Comparison of ENCODE assay signal across 10 cellular contexts in the genomic region with DNA sequence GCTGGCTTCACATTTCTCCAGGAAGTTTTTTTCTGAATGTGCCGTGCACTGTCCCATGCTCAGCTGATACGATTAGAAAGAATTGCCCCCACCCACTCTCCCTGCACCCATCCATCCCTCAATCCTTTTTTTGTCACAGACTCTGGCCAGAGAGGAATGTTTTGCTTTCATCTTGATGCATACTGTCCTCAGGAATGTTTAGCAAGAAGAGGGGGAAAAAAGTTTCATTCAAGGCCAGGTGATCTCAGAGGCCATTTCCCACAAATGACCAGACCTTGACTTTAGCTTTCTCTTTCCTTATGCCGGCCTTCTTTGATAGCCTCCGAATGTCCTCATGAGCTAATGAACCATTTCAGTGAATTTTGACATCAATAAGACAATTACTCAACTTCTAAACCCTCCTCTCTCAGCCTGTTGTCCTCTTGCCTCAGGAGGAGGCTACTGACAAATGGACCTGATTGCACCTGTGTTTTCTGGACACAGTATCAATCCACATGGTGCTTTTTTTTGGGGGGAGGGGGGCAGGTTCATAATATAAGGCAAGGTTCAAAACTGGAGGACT.
DNase-seq lines count a peak whose midpoint lies in the region; ATAC-seq, FAIRE-seq and TF ChIP-seq lines count a peak whose summit lies in the region.
"Had no signal": no experiment of that assay in that cellular context is flagged by ENCODE, and none has a peak within 500 bp of the region (broad histone marks: within the 10 kb centered on the region; RNA-seq: fewer than 3 reads in every experiment).

No MANE protein-coding gene starts in this region.

- TF ChIP-seq CTCF in HFFc6 (IDR thresholded peaks at IDR 0.05) = no peak
- no peak for TF ChIP-seq CTCF in D721Med (IDR thresholded peaks at IDR 0.05; ENCODE audit: insufficient read depth, missing control alignments)

- no peaks in the 10 kb centered on the region for H3K9me3 Mint-ChIP-seq in HFFc6
- no peaks in the 10 kb centered on the region for H3K9me3 Mint-ChIP-seq in stimulated activated naive B cell treated with anti-CD40 and anti-IgM and Interleukin-4, amounts not matched to agents 10 μg/mL and 1 μg/mL and 100 μg/mL, for 72 hours
- H3K9me3 Mint-ChIP-seq: activated naive CD4-positive, alpha-beta T cell treated with anti-CD3 and anti-CD28 coated beads for 36 hours had no signal

- peak overlapping the region; percentile 60 for H3K4me3 Mint-ChIP-seq in HFFc6
- H3K4me3 Mint-ChIP-seq in stimulated activated naive B cell treated with anti-CD40 and anti-IgM and Interleukin-4, amounts not matched to agents 10 μg/mL and 1 μg/mL and 100 μg/mL, for 72 hours = no peak overlapping the region
- H3K4me3 Mint-ChIP-seq: activated naive CD4-positive, alpha-beta T cell treated with anti-CD3 and anti-CD28 coated beads for 36 hours had no signal

- H3K4me1 Mint-ChIP-seq in HFFc6 (ENCODE audit: low read depth) = peaks cover 73% of the 10 kb centered on the region
- peaks cover 33 to 52% of the 10 kb centered on the region in 2 donors for H3K4me1 Mint-ChIP-seq in stimulated activated naive B cell treated with anti-CD40 and anti-IgM and Interleukin-4, amounts not matched to agents 10 μg/mL and 1 μg/mL and 100 μg/mL, for 72 hours

- H3K27ac Mint-ChIP-seq in HFFc6 = peak overlapping the region; percentile 48
- H3K27ac Mint-ChIP-seq in stimulated activated naive B cell treated with anti-CD40 and anti-IgM and Interleukin-4, amounts not matched to agents 10 μg/mL and 1 μg/mL and 100 μg/mL, for 72 hours = peak overlapping the region; percentile 51
- H3K27ac Mint-ChIP-seq: activated naive CD4-positive, alpha-beta T cell treated with anti-CD3 and anti-CD28 coated beads for 36 hours had no signal

- no peaks in the 10 kb centered on the region for H3K36me3 ChIP-seq in adipocyte (ENCODE audit: control insufficient read depth, insufficient read depth, low read length, severe bottlenecking)
- H3K36me3 ChIP-seq: gastrocnemius medialis had no signal

- H3K9ac ChIP-seq in adipocyte (ENCODE audit: low read length) = no peak overlapping the region

- no peak overlapping the region for H3K4me3 ChIP-seq in adipocyte (ENCODE audit: low read length)
- H3K4me3 ChIP-seq: gastrocnemius medialis had no signal

- H3K36me3 Mint-ChIP-seq in HFFc6 (ENCODE audit: low read depth) = no peaks in the 10 kb centered on the region
- H3K36me3 Mint-ChIP-seq in stimulated activated naive B cell treated with anti-CD40 and anti-IgM and Interleukin-4, amounts not matched to agents 10 μg/mL and 1 μg/mL and 100 μg/mL, for 72 hours = no peaks in the 10 kb centered on the region

- no peaks in the 10 kb centered on the region for H3K27me3 ChIP-seq in adipocyte (replicated peaks; ENCODE audit: control insufficient read depth, insufficient read depth, low read length)
- H3K27me3 ChIP-seq: gastrocnemius medialis had no signal

- H3K9me3 ChIP-seq in adipocyte (ENCODE audit: control insufficient read depth, low read length) = no peaks in the 10 kb centered on the region
- H3K9me3 ChIP-seq: gastrocnemius medialis had no signal

- H3K27me3 Mint-ChIP-seq in HFFc6 (ENCODE audit: insufficient read depth) = peaks cover 2% of the 10 kb centered on the region; the same call in 1 of the 2 replicates
- no peaks in the 10 kb centered on the region for H3K27me3 Mint-ChIP-seq in stimulated activated naive B cell treated with anti-CD40 and anti-IgM and Interleukin-4, amounts not matched to agents 10 μg/mL and 1 μg/mL and 100 μg/mL, for 72 hours

- DNase-seq in HFFc6 = peak; percentile 35
- DNase-seq in adipocyte (ENCODE audit: low read depth) = peak; percentile 68
- DNase-seq in foreskin melanocyte = peak; percentile 47
- DNase-seq in stimulated activated naive B cell treated with anti-CD40 and anti-IgM and Interleukin-4, amounts not matched to agents 10 μg/mL and 1 μg/mL and 100 μg/mL, for 72 hours = no peak
- DNase-seq in D721Med (ENCODE audit: insufficient read length, low spot score) = no peak
- DNase-seq in NCI-H2081 treated with DMSO at 0.1 percent for 48 hours (lab: John Stamatoyannopoulos, UW) = no peak
- DNase-seq: activated naive CD4-positive, alpha-beta T cell treated with anti-CD3 and anti-CD28 coated beads for 36 hours; gastrocnemius medialis; midbrain had no signal

- no peak for FAIRE-seq in D721Med (lab: Jason Lieb, UNC)

- H3K4me1 ChIP-seq in adipocyte (ENCODE audit: control insufficient read depth, insufficient read depth, low read length) = peaks cover 27% of the 10 kb centered on the region

- no peak for ATAC-seq in stimulated activated naive B cell treated with anti-CD40 and anti-IgM and Interleukin-4, amounts not matched to agents 10 μg/mL and 1 μg/mL and 100 μg/mL, for 72 hours (replicated peaks)
- no peak for ATAC-seq in GM18519 (IDR thresholded peaks at IDR 0.05; ENCODE audit: low FRiP score, unreplicated experiment)
- ATAC-seq: gastrocnemius medialis had no signal

Comparison
In these comparisons a context has a peak if more than half of its experiments do, and no peak if none do; other contexts are left out.
1. DNase-seq: peak in HFFc6 (single experiment), adipocyte (single experiment) and foreskin melanocyte (single experiment); none in stimulated activated naive B cell treated with anti-CD40 and anti-IgM and Interleukin-4, amounts not matched to agents 10 μg/mL and 1 μg/mL and 100 μg/mL, for 72 hours (single experiment), D721Med (single experiment) and NCI-H2081 treated with DMSO at 0.1 percent for 48 hours (single experiment).